8 cellular contexts compared by ENCODE assay signal in the genomic region with DNA sequence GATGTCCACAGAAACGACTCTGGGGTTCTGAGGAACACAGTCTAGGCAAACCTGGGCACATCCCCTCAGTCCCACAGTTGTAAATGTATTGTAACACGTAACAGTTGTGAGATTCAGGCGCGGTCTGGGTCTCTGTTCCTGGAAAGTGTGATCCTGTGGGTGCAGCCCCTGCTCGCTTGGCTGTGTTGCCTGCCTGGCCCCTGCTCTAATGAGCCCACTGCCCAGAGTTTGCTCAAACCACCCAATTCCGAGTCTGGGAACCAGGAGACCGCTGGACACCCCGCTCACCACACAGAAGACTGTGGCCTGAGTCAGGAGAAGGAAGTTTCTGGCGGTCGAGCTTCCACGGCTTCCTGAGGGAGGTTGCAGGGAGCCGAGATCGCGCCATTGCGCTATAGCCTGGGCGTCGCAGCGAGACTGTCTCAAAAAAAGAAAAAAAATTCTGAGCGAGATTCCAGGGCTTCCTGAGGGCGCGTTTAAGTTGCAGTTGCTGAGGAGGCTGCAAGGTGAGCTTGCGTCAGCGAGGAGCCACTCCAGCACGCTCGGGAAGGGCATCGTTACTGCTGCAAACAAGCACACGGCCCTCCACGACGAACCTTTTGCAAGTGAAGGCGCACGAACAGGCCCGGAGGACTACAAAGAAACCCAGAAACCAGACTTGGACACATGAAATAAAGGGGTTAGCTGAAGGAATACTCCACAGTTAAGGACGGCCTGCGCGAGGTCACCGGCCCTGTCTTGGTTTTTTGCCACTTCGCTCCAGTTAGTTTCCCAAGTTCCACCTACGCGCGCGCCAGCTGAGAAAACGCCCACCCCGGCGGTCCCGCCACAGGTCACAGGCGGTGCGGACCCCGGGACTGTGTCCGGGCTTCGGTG.
DNase-seq lines count a peak whose midpoint lies in the region; ATAC-seq lines count a peak whose summit lies in the region.

No MANE protein-coding gene starts in this region.

- H3K4me1 Mint-ChIP-seq in activated naive CD4-positive, alpha-beta T cell treated with anti-CD3 and anti-CD28 coated beads, Interleukin-2, amount 50 U/mL, for 24 hours: peaks cover 36% of the 10 kb centered on the region
- peaks cover 22% of the 10 kb centered on the region for H3K4me1 Mint-ChIP-seq in stimulated activated effector memory CD8-positive, alpha-beta T cell treated with anti-CD3 and anti-CD28 coated beads, Interleukin-12 subunit alpha, Interleukin-12 subunit beta, amount 100 ng/mL, for 72 hours

- H3K9ac ChIP-seq in iPS-20b (ENCODE audit: low read depth, low read length): peak overlapping the region; percentile 96

- H3K27ac ChIP-seq in iPS-20b (ENCODE audit: low read length): peak overlapping the region; percentile 92

- no peaks in the 10 kb centered on the region for H3K9me3 ChIP-seq in iPS-20b (ENCODE audit: insufficient read depth, low read depth, low read length)

- in situ Hi-C loops in KBM-7 (cut with MboI; ENCODE audit: low pct_unique_long_range_greater_than_20kb, low sequenced_read_pairs): no loop called here

- peak overlapping the region; percentile 98 for H3K4me3 Mint-ChIP-seq in activated naive CD4-positive, alpha-beta T cell treated with anti-CD3 and anti-CD28 coated beads, Interleukin-2, amount 50 U/mL, for 24 hours
- peak overlapping the region; percentile 89 for H3K4me3 Mint-ChIP-seq in stimulated activated effector memory CD8-positive, alpha-beta T cell treated with anti-CD3 and anti-CD28 coated beads, Interleukin-12 subunit alpha, Interleukin-12 subunit beta, amount 100 ng/mL, for 72 hours

- no peaks in the 10 kb centered on the region for H3K27me3 Mint-ChIP-seq in activated naive CD4-positive, alpha-beta T cell treated with anti-CD3 and anti-CD28 coated beads, Interleukin-2, amount 50 U/mL, for 24 hours

- peaks cover 21% of the 10 kb centered on the region for H3K36me3 ChIP-seq in iPS-20b (ENCODE audit: insufficient read depth, low read depth, low read length)

- no peak overlapping the region for H3K27ac Mint-ChIP-seq in activated naive CD4-positive, alpha-beta T cell treated with anti-CD3 and anti-CD28 coated beads, Interleukin-2, amount 50 U/mL, for 24 hours
- H3K27ac Mint-ChIP-seq in stimulated activated effector memory CD8-positive, alpha-beta T cell treated with anti-CD3 and anti-CD28 coated beads, Interleukin-12 subunit alpha, Interleukin-12 subunit beta, amount 100 ng/mL, for 72 hours: peak overlapping the region; percentile 98

- H3K4me3 ChIP-seq in iPS-20b (ENCODE audit: low read length): peak overlapping the region; percentile 85

- no peaks in the 10 kb centered on the region for H3K9me3 Mint-ChIP-seq in activated naive CD4-positive, alpha-beta T cell treated with anti-CD3 and anti-CD28 coated beads, Interleukin-2, amount 50 U/mL, for 24 hours
- H3K9me3 Mint-ChIP-seq in stimulated activated effector memory CD8-positive, alpha-beta T cell treated with anti-CD3 and anti-CD28 coated beads, Interleukin-12 subunit alpha, Interleukin-12 subunit beta, amount 100 ng/mL, for 72 hours: no peaks in the 10 kb centered on the region

- DNase-seq in CMK (ENCODE audit: low read depth): peak; percentile 32
- DNase-seq in KBM-7: peak; percentile 45
- peak in 1 of 2 donors; percentile 52 for DNase-seq in stimulated activated effector memory CD8-positive, alpha-beta T cell treated with anti-CD3 and anti-CD28 coated beads, Interleukin-12 subunit alpha, Interleukin-12 subunit beta, amount 100 ng/mL, for 72 hours (ENCODE audit: low spot score in 2 of 2)
- DNase-seq in NCI-H1930 (lab: John Stamatoyannopoulos, UW): no peak
- DNase-seq in central memory CD4-positive, alpha-beta T cell: no peak

- peaks cover 15% of the 10 kb centered on the region for H3K4me1 ChIP-seq in iPS-20b (ENCODE audit: insufficient read depth, low read length)

- H3K36me3 Mint-ChIP-seq in activated naive CD4-positive, alpha-beta T cell treated with anti-CD3 and anti-CD28 coated beads, Interleukin-2, amount 50 U/mL, for 24 hours: no peaks in the 10 kb centered on the region
- peaks cover 70% of the 10 kb centered on the region for H3K36me3 Mint-ChIP-seq in stimulated activated effector memory CD8-positive, alpha-beta T cell treated with anti-CD3 and anti-CD28 coated beads, Interleukin-12 subunit alpha, Interleukin-12 subunit beta, amount 100 ng/mL, for 72 hours

- H3K27me3 ChIP-seq in iPS-20b (ENCODE audit: insufficient read depth, low read length): no peaks in the 10 kb centered on the region

- no peak for ATAC-seq in stimulated activated effector memory CD8-positive, alpha-beta T cell treated with anti-CD3 and anti-CD28 coated beads, Interleukin-12 subunit alpha, Interleukin-12 subunit beta, amount 100 ng/mL, for 72 hours
- no peak for ATAC-seq in HG02588 (IDR thresholded peaks at IDR 0.05; ENCODE audit: unreplicated experiment)

Comparison
In these comparisons a context has a peak if more than half of its experiments do, and no peak if none do; other contexts are left out.
1. DNase-seq: peak in CMK (single experiment) and KBM-7 (single experiment); none in NCI-H1930 (0 of 2) and central memory CD4-positive, alpha-beta T cell (single experiment).